ENCODE assay signal across 12 cellular contexts in the genomic region with DNA sequence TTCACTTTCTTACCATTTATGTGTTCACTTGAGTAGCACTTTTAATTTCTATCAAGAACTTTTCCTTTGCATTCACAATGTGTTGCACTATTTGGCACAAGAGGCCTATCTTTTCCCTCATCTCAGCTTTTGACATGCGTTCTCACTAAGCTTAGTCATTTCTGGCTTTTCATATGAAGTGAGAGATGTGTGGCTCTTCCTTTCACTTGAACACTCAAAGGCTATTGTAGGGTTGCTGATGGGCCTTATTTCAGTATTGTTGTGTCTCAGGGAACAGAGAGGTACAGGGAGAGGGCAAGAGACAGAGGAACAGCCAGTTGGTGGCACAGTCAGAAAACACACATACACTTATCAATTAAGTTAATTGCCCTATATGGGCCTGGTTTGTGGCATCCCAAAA.
A peak's percentile ranks its signal among the peaks of the same experiment; 100 is the strongest.
DNase-seq lines count a peak whose midpoint lies in the region; ATAC-seq and TF ChIP-seq lines count a peak whose summit lies in the region.
"Had no signal": no experiment of that assay in that cellular context is flagged by ENCODE, and none has a peak within 500 bp of the region (broad histone marks: within the 10 kb centered on the region; RNA-seq: fewer than 3 reads in every experiment).

No MANE protein-coding gene starts in this region.

- H3K9me3 Mint-ChIP-seq in activated T-helper 17 cell treated with anti-CD3 and anti-CD28 coated beads, Interleukin-2, amount 50 U/mL, for 72 hours: no peaks in the 10 kb centered on the region
- H3K9me3 Mint-ChIP-seq in CD4-positive, alpha-beta T cell: peaks cover 2% of the 10 kb centered on the region

- ATAC-seq in GM18907 (IDR thresholded peaks at IDR 0.05; ENCODE audit: unreplicated experiment) (peak; percentile 95), GM21390 (IDR thresholded peaks at IDR 0.05; ENCODE audit: unreplicated experiment) (peak; percentile 98), HG03039 (IDR thresholded peaks at IDR 0.05; ENCODE audit: unreplicated experiment) (peak; percentile 96)
- peak; percentile 89 for ATAC-seq in activated T-helper 17 cell treated with anti-CD3 and anti-CD28 coated beads, Interleukin-2, amount 50 U/mL, for 72 hours (replicated peaks)
- ATAC-seq in CD4-positive, alpha-beta T cell (ENCODE audit: poor library complexity): no peak
- ATAC-seq: naive thymus-derived CD4-positive, alpha-beta T cell; Panc1 had no signal

- H3K9me3 ChIP-seq in CD4-positive, alpha-beta T cell (ENCODE audit: control insufficient read depth, low read length): no peaks in the 10 kb centered on the region

- DNase-seq in NCI-H446 (lab: John Stamatoyannopoulos, UW) (no peak), substantia nigra (lab: John Stamatoyannopoulos, UW) (no peak)
- no peak for DNase-seq in CD4-positive, alpha-beta T cell
- DNase-seq: naive thymus-derived CD4-positive, alpha-beta T cell; NCI-H2107; stimulated activated CD4-positive, alpha-beta T cell treated with anti-CD3 and anti-CD28 coated beads, Interleukin-12 subunit alpha, Interleukin-12 subunit beta, amount 100 ng/mL, for 4 hours; T1000 had no signal

- TF ChIP-seq CTCF in CD4-positive, alpha-beta T cell (IDR thresholded peaks at IDR 0.05): no peak

- no peaks in the 10 kb centered on the region for H3K36me3 Mint-ChIP-seq in activated T-helper 17 cell treated with anti-CD3 and anti-CD28 coated beads, Interleukin-2, amount 50 U/mL, for 72 hours (ENCODE audit: low read depth)
- peaks cover 4% of the 10 kb centered on the region for H3K36me3 Mint-ChIP-seq in CD4-positive, alpha-beta T cell (ENCODE audit: low read depth)

- no peaks in the 10 kb centered on the region for H3K27me3 ChIP-seq in CD4-positive, alpha-beta T cell (ENCODE audit: control insufficient read depth, insufficient read depth, low read length)

- no peak overlapping the region for H3K27ac ChIP-seq in CD4-positive, alpha-beta T cell (ENCODE audit: low read depth, low read length)
- H3K27ac ChIP-seq in substantia nigra (ENCODE audit: low read depth, low read length, poor library complexity, severe bottlenecking): no peak overlapping the region

- no peak overlapping the region for H3K4me3 Mint-ChIP-seq in activated T-helper 17 cell treated with anti-CD3 and anti-CD28 coated beads, Interleukin-2, amount 50 U/mL, for 72 hours
- H3K4me3 Mint-ChIP-seq in CD4-positive, alpha-beta T cell: no peak overlapping the region
- H3K4me3 Mint-ChIP-seq: naive thymus-derived CD4-positive, alpha-beta T cell had no signal

- CTCF ChIA-PET in CD4-positive, alpha-beta T cell (lab: Charles Lee): interaction anchor here (1.0 to 1.9 kb wide), 3 partner anchors 10 to 140 kb away, joined by 3 to 4 read pairs (median 3); no protein-coding TSS in a partner anchor

- no peaks in the 10 kb centered on the region for H3K27me3 Mint-ChIP-seq in activated T-helper 17 cell treated with anti-CD3 and anti-CD28 coated beads, Interleukin-2, amount 50 U/mL, for 72 hours
- H3K27me3 Mint-ChIP-seq in CD4-positive, alpha-beta T cell: no peaks in the 10 kb centered on the region
- H3K27me3 Mint-ChIP-seq: naive thymus-derived CD4-positive, alpha-beta T cell had no signal

- intact Hi-C loops in CD4-positive, alpha-beta T cell (cut with DNase I, micrococcal nuclease): no loop called here

- H3K4me1 Mint-ChIP-seq in activated T-helper 17 cell treated with anti-CD3 and anti-CD28 coated beads, Interleukin-2, amount 50 U/mL, for 72 hours: no peaks in the 10 kb centered on the region
- no peaks in the 10 kb centered on the region for H3K4me1 Mint-ChIP-seq in CD4-positive, alpha-beta T cell (ENCODE audit: low read depth)

- no peak overlapping the region for H3K27ac Mint-ChIP-seq in activated T-helper 17 cell treated with anti-CD3 and anti-CD28 coated beads, Interleukin-2, amount 50 U/mL, for 72 hours
- no peak overlapping the region for H3K27ac Mint-ChIP-seq in CD4-positive, alpha-beta T cell

- POLR2A ChIA-PET in CD4-positive, alpha-beta T cell (lab: Charles Lee): no interaction called here
